In genomic region chr4:97411352-97411751, GRCh38 we compare ENCODE assay signal across 25 cellular contexts.
A peak's percentile ranks its signal among the peaks of the same experiment; 100 is the strongest.
DNase-seq lines count a peak whose midpoint lies in the region; ATAC-seq and TF ChIP-seq lines count a peak whose summit lies in the region.
"Had no signal": no experiment of that assay in that cellular context is flagged by ENCODE, and none has a peak within 500 bp of the region (broad histone marks: within the 10 kb centered on the region; RNA-seq: fewer than 3 reads in every experiment).

No MANE protein-coding gene starts in this region.

- no peaks in the 10 kb centered on the region for H3K36me3 ChIP-seq in heart left ventricle
- H3K36me3 ChIP-seq: BE2C; BLaER1 treated with 17β-estradiol and CSF1 and Interleukin-3, amounts not matched to agents 10 nM and 100 nM; HAP-1 had no signal

- H3K4me1 ChIP-seq in heart left ventricle, result no peaks in the 10 kb centered on the region
- H3K4me1 ChIP-seq: A549; BLaER1 treated with 17β-estradiol and CSF1 and Interleukin-3, amounts not matched to agents 10 nM and 100 nM; HAP-1 had no signal

- H3K4me3 ChIP-seq in heart left ventricle, result no peak overlapping the region
- H3K4me3 ChIP-seq: A549; BLaER1 treated with 17β-estradiol and CSF1 and Interleukin-3, amounts not matched to agents 10 nM and 100 nM; GM12878; GM23338; HAP-1 had no signal

- H3K9me3 Mint-ChIP-seq in mesothelial cell of epicardium (peaks cover 27% of the 10 kb centered on the region), chondrocyte (ENCODE audit: low read depth) (peaks cover 12% of the 10 kb centered on the region)

- H3K27ac ChIP-seq in heart left ventricle, result no peak overlapping the region
- H3K27ac ChIP-seq: A549; BLaER1 treated with 17β-estradiol and CSF1 and Interleukin-3, amounts not matched to agents 10 nM and 100 nM had no signal

- H3K4me3 Mint-ChIP-seq in mesothelial cell of epicardium, result no peak overlapping the region
- H3K4me3 Mint-ChIP-seq in chondrocyte (ENCODE audit: unreplicated experiment), result no peak overlapping the region
- H3K4me3 Mint-ChIP-seq: CD14-positive monocyte; CD4-positive, alpha-beta T cell; CD8-positive, alpha-beta memory T cell; GM23338; HFFc6 had no signal

- H3K36me3 Mint-ChIP-seq in mesothelial cell of epicardium (no peaks in the 10 kb centered on the region), chondrocyte (ENCODE audit: low read depth) (no peaks in the 10 kb centered on the region)
- H3K36me3 Mint-ChIP-seq: CD14-positive monocyte had no signal

- no peaks in the 10 kb centered on the region for H3K27me3 ChIP-seq in heart left ventricle
- H3K27me3 ChIP-seq: BE2C; BLaER1 treated with 17β-estradiol and CSF1 and Interleukin-3, amounts not matched to agents 10 nM and 100 nM had no signal

- H3K27me3 Mint-ChIP-seq in mesothelial cell of epicardium (ENCODE audit: low read depth), result no peaks in the 10 kb centered on the region
- no peaks in the 10 kb centered on the region for H3K27me3 Mint-ChIP-seq in chondrocyte (ENCODE audit: low read depth)
- H3K27me3 Mint-ChIP-seq: CD4-positive, alpha-beta T cell; CD8-positive, alpha-beta memory T cell had no signal

- no peak for TF ChIP-seq CTCF in heart left ventricle (IDR thresholded peaks at IDR 0.05)
- TF ChIP-seq CTCF in mesothelial cell of epicardium (IDR thresholded peaks at IDR 0.05; ENCODE audit: unreplicated experiment), result no peak
- no peak for TF ChIP-seq CTCF in chondrocyte (IDR thresholded peaks at IDR 0.05)

- no peak for DNase-seq in Right ventricle myocardium superior
- no peak for DNase-seq in heart left ventricle
- peak; percentile 51 for DNase-seq in OCI-M1 (lab: John Stamatoyannopoulos, UW)
- DNase-seq in mesothelial cell of epicardium (ENCODE audit: low spot score in 2 of 2, unreplicated experiment in 2 of 2), result no peak
- no peak for DNase-seq in sciatic nerve (ENCODE audit: low spot score)
- no peak for DNase-seq in chondrocyte (ENCODE audit: low spot score)
- no peak for DNase-seq in T-helper 1 cell
- DNase-seq: 8988T; ACHN; AML-193; BE2C; CD4-positive, alpha-beta T cell; CD8-positive, alpha-beta memory T cell; DMS 273 treated with DMSO at 0.1 percent for 48 hours; DMS79; EL; GDM1; HFFc6 had no signal

- 61 to 71% (median 65%) methylated on average over 3 of the region's 3 CpGs for WGBS in heart left ventricle, 4 donors

- H3K4me1 Mint-ChIP-seq in mesothelial cell of epicardium (peaks cover 7% of the 10 kb centered on the region), chondrocyte (ENCODE audit: low read depth) (no peaks in the 10 kb centered on the region)
- H3K4me1 Mint-ChIP-seq: CD14-positive monocyte; CD8-positive, alpha-beta memory T cell; GM23338 had no signal

- intact Hi-C loops in Right ventricle myocardium superior (cut with DNase I) (no loop called here), heart left ventricle (cut with DNase I) (no loop called here), sciatic nerve (cut with DNase I) (no loop called here)

- ATAC-seq in Right ventricle myocardium superior (ENCODE audit: poor library complexity), result peak; percentile 38
- ATAC-seq in heart left ventricle, result no peak
- peak; percentile 75 for ATAC-seq in sciatic nerve
- no peak for ATAC-seq in HG03439 (IDR thresholded peaks at IDR 0.05; ENCODE audit: unreplicated experiment)
- ATAC-seq: A549, GM12878, GM23338 had no signal

- H3K9me3 ChIP-seq in heart left ventricle, result peaks cover 0 to 12% (median 0%) of the 10 kb centered on the region in 12 donors
- H3K9me3 ChIP-seq: A549, BE2C had no signal

- peak overlapping the region; percentile 39 for H3K27ac Mint-ChIP-seq in mesothelial cell of epicardium
- H3K27ac Mint-ChIP-seq in chondrocyte (ENCODE audit: unreplicated experiment), result no peak overlapping the region
- H3K27ac Mint-ChIP-seq: CD14-positive monocyte; CD4-positive, alpha-beta T cell; CD8-positive, alpha-beta memory T cell; GM23338; HFFc6 had no signal

- no peak for TF ChIP-seq POLR2A in heart left ventricle (IDR thresholded peaks at IDR 0.05)

Comparison
In these comparisons a context has a peak if more than half of its experiments do, and no peak if none do; other contexts are left out.
1. ATAC-seq: peak in Right ventricle myocardium superior (single experiment) and sciatic nerve (single experiment); none in heart left ventricle (0 of 4) and HG03439 (single experiment).